20 cellular contexts compared by ENCODE assay signal in the genomic region with DNA sequence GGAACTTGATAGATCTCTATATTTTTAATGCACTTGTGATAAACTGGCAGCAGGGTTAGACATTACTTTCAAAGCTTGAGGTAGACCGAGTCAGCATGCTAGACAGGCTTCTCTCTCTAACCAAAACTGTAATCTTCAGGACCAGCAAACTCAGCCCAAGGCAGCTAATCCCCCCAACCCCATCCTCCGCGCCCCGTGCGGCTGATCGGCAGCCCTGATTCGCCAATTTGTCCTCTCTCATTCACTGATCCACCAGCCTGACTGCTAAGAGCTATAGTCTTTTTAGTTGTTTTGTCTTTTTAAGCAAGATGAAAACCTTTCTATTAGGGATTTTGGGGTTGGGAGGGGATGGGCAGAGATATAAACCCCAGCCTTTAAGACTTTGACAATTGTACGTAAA. TPM values are rescaled to one million over a fixed set of nuclear protein-coding genes. Genes with fewer than 3 reads are reported as not detected.
DNase-seq lines count a peak whose midpoint lies in the region; ATAC-seq, FAIRE-seq and TF ChIP-seq lines count a peak whose summit lies in the region.
"Had no signal": no experiment of that assay in that cellular context is flagged by ENCODE, and none has a peak within 500 bp of the region (broad histone marks: within the 10 kb centered on the region; RNA-seq: fewer than 3 reads in every experiment).

No MANE protein-coding gene starts in this region.

- H4K20me1 ChIP-seq in mammary epithelial cell (ENCODE audit: insufficient read depth, low read length): no peaks in the 10 kb centered on the region

- H3K4me1 ChIP-seq in mammary epithelial cell (ENCODE audit: insufficient read depth, low read length) (peaks cover 19% of the 10 kb centered on the region), neutrophil (ENCODE audit: control insufficient read depth in 1 of 2, insufficient read depth in 1 of 2, low read depth in 1 of 2, low read length in 1 of 2) (peaks cover 100% of the 10 kb centered on the region in 2 experiments), body of pancreas (no peaks in the 10 kb centered on the region)

- TF ChIP-seq POLR2A in body of pancreas (IDR thresholded peaks at IDR 0.05) (no peak), GM12891 (IDR thresholded peaks at IDR 0.05; ENCODE audit: low read depth, low read length) (no peak)

- H3K9me3 Mint-ChIP-seq in MCF 10A (ENCODE audit: unreplicated experiment): no peaks in the 10 kb centered on the region
- no peaks in the 10 kb centered on the region for H3K9me3 Mint-ChIP-seq in WTC11
- no peaks in the 10 kb centered on the region for H3K9me3 Mint-ChIP-seq in immature natural killer cell
- no peaks in the 10 kb centered on the region for H3K9me3 Mint-ChIP-seq in HFFc6

- H3K27me3 Mint-ChIP-seq in MCF 10A (ENCODE audit: insufficient read depth, unreplicated experiment) (no peaks in the 10 kb centered on the region), WTC11 (ENCODE audit: low read depth) (no peaks in the 10 kb centered on the region), immature natural killer cell (ENCODE audit: low read depth in 3 of 3) (peaks cover 0 to 2% (median 2%) of the 10 kb centered on the region in 3 donors), HFFc6 (ENCODE audit: insufficient read depth) (peaks cover 2% of the 10 kb centered on the region; the same call in 1 of the 2 replicates)
- H3K27me3 Mint-ChIP-seq: B cell had no signal

- H3K4me3 Mint-ChIP-seq in MCF 10A (ENCODE audit: unreplicated experiment): no peak overlapping the region
- H3K4me3 Mint-ChIP-seq in WTC11: no peak overlapping the region
- no peak overlapping the region for H3K4me3 Mint-ChIP-seq in immature natural killer cell
- no peak overlapping the region for H3K4me3 Mint-ChIP-seq in HFFc6
- H3K4me3 Mint-ChIP-seq: B cell had no signal

- DNase-seq in mammary epithelial cell (no peak), MCF 10A (ENCODE audit: unreplicated experiment) (no peak), WTC11 (ENCODE audit: low spot score) (no peak), immature natural killer cell (no peak), body of pancreas (no peak), HFFc6 (no peak), GM12891 (ENCODE audit: insufficient read length, low spot score) (no peak)
- DNase-seq: DMS153, DMS79, GF-D8, GM23248, IMR-90, KBM-7 had no signal

- H3K27me3 ChIP-seq in mammary epithelial cell (ENCODE audit: insufficient read depth, low read length) (no peaks in the 10 kb centered on the region), neutrophil (no peaks in the 10 kb centered on the region), body of pancreas (no peaks in the 10 kb centered on the region)
- H3K27me3 ChIP-seq: BLaER1 treated with 17β-estradiol and CSF1 and Interleukin-3, amounts not matched to agents 10 nM and 100 nM had no signal

- intact Hi-C loops in mammary epithelial cell (cut with micrococcal nuclease) (no loop called here), MCF 10A (cut with micrococcal nuclease) (no loop called here), body of pancreas (cut with DNase I) (no loop called here)

- TSS peak; percentile 1 for BruUV-seq in mammary epithelial cell (replicated peaks; lab: Mats Ljungman, UMichigan)
- BruUV-seq in MCF 10A (replicated peaks; lab: Mats Ljungman, UMichigan): no TSS peak

- TF ChIP-seq CTCF in mammary epithelial cell (conservative IDR thresholded peaks at IDR 0.05 in 1 of 2, IDR thresholded peaks at IDR 0.05 in 1 of 2; ENCODE audit: extremely low read depth in 1 of 2, insufficient read depth in 1 of 2, low read depth in 1 of 2, low read length in 2 of 2) (no peak), MCF 10A (IDR thresholded peaks at IDR 0.05; ENCODE audit: unreplicated experiment) (no peak), WTC11 (IDR thresholded peaks at IDR 0.05) (no peak), neutrophil (IDR thresholded peaks at IDR 0.05) (no peak), body of pancreas (IDR thresholded peaks at IDR 0.05) (no peak), HFFc6 (IDR thresholded peaks at IDR 0.05) (no peak)

- H3K27ac ChIP-seq in mammary epithelial cell (ENCODE audit: insufficient read depth, low read depth, low read length): no peak overlapping the region
- peak overlapping the region; percentile 99 for H3K27ac ChIP-seq in neutrophil
- H3K27ac ChIP-seq in body of pancreas: no peak overlapping the region
- H3K27ac ChIP-seq: GM23248 had no signal

- H3K9me3 ChIP-seq in mammary epithelial cell (replicated peaks; ENCODE audit: insufficient read depth, low read length) (no peaks in the 10 kb centered on the region), neutrophil (peaks cover 3% of the 10 kb centered on the region), body of pancreas (no peaks in the 10 kb centered on the region)
- H3K9me3 ChIP-seq: BLaER1 treated with 17β-estradiol and CSF1 and Interleukin-3, amounts not matched to agents 10 nM and 100 nM had no signal

- WGBS in mammary epithelial cell (ENCODE audit: low coverage, missing lambda C conversion rate): 97% methylated on average over 8 of the region's 8 CpGs
- WGBS in body of pancreas, 2 donors: 95 to 98% methylated on average over 8 of the region's 8 CpGs

- dilution Hi-C loops in mammary epithelial cell (cut with HindIII; ENCODE audit: low sequenced_read_pairs): loop anchor here (10.0 kb wide), 1 partner anchor 204 kb away; no protein-coding TSS in a partner anchor

- H3K27ac Mint-ChIP-seq in MCF 10A (ENCODE audit: low read depth, unreplicated experiment) (no peak overlapping the region), WTC11 (0 out of 2 replicates have a peak overlapping the region, but pooled peaks have one; percentile 27), immature natural killer cell (peak overlapping the region in 4 of 6 donors; percentile 3 to 58 (median 36)), HFFc6 (no peak overlapping the region)
- H3K27ac Mint-ChIP-seq: B cell had no signal

- H3K36me3 ChIP-seq in mammary epithelial cell (ENCODE audit: insufficient read depth, low read length): peaks cover 19% of the 10 kb centered on the region
- H3K36me3 ChIP-seq in neutrophil: peaks cover 92% of the 10 kb centered on the region
- peaks cover 0 to 16% of the 10 kb centered on the region in 2 donors for H3K36me3 ChIP-seq in body of pancreas (replicated peaks in 1 of 2; ENCODE audit: insufficient read depth in 1 of 2, low read depth in 2 of 2)

- H3K9ac ChIP-seq in mammary epithelial cell (ENCODE audit: insufficient read depth, low read length): no peak overlapping the region
- H3K9ac ChIP-seq: BLaER1 treated with 17β-estradiol and CSF1 and Interleukin-3, amounts not matched to agents 10 nM and 100 nM; GM23248 had no signal

- FAIRE-seq in GM12891 (lab: Jason Lieb, UNC): no peak
- FAIRE-seq: GM19239, H54, HTR-8/SVneo had no signal

- POLR2A ChIA-PET in MCF 10A (lab: Yijun Ruan, JAX): interaction anchor here (0.9 kb wide), 1 partner anchor 26 kb away, joined by 3 read pairs; a partner anchor contains a TSS
- POLR2A ChIA-PET in WTC11 (lab: Charles Lee): interaction anchor here (0.9 kb wide), 1 partner anchor 23 kb away, joined by 3 read pairs; no protein-coding TSS in a partner anchor

- no peak overlapping the region for H2AFZ ChIP-seq in mammary epithelial cell (ENCODE audit: low read depth, low read length)
- H2AFZ ChIP-seq: GM23248 had no signal

- no peak overlapping the region for H3K4me2 ChIP-seq in mammary epithelial cell (ENCODE audit: insufficient read depth, low read depth, low read length)

- no peaks in the 10 kb centered on the region for H3K79me2 ChIP-seq in mammary epithelial cell (ENCODE audit: insufficient read depth, low read length)

- ATAC-seq in WTC11: no peak
- ATAC-seq in body of pancreas: no peak
- ATAC-seq: HCT116 had no signal

- H3K36me3 Mint-ChIP-seq in MCF 10A (ENCODE audit: insufficient read depth, unreplicated experiment) (peaks cover 80% of the 10 kb centered on the region), WTC11 (peaks cover 2% of the 10 kb centered on the region; the same call in 1 of the 2 replicates), immature natural killer cell (peaks cover 35 to 64% (median 45%) of the 10 kb centered on the region in 3 donors), HFFc6 (ENCODE audit: low read depth) (peaks cover 50% of the 10 kb centered on the region)

- H3K4me1 Mint-ChIP-seq in MCF 10A (ENCODE audit: insufficient read depth, unreplicated experiment) (peaks cover 23% of the 10 kb centered on the region), WTC11 (peaks cover 17% of the 10 kb centered on the region), immature natural killer cell (peaks cover 16 to 27% of the 10 kb centered on the region in 2 donors), HFFc6 (ENCODE audit: low read depth) (peaks cover 22% of the 10 kb centered on the region)
- H3K4me1 Mint-ChIP-seq: B cell had no signal

- H3K4me3 ChIP-seq in mammary epithelial cell (replicated peaks in 1 of 3; ENCODE audit: insufficient read depth in 1 of 3, low read depth in 2 of 3, low read length in 3 of 3) (no peak overlapping the region), neutrophil (ENCODE audit: low read depth in 1 of 2, low read length in 1 of 2) (peak overlapping the region in 1 of 2 experiments; percentile 13), body of pancreas (no peak overlapping the region)
- H3K4me3 ChIP-seq: BLaER1 treated with 17β-estradiol and CSF1 and Interleukin-3, amounts not matched to agents 10 nM and 100 nM; GM23248 had no signal

- CTCF ChIA-PET in mammary epithelial cell (lab: Charles Lee; ENCODE audit: low non-redundant PET): no interaction called here
- CTCF ChIA-PET in MCF 10A (lab: Yijun Ruan, JAX): no interaction called here
- CTCF ChIA-PET in WTC11 (lab: Charles Lee): interaction anchor here (1.1 to 1.6 kb wide), 2 partner anchors 30 to 216 kb away, joined by 3 to 4 read pairs; no protein-coding TSS in a partner anchor

- in situ Hi-C loops in mammary epithelial cell (cut with MboI; ENCODE audit: low sequenced_read_pairs in 2 of 2): no loop called here

RNA-seq across cellular contexts. Expression of a gene that starts 20.7 kb away (rescaled TPM):
- total RNA-seq in mammary epithelial cell (under 1 TPM in 1 of 2 donors, not detected in 1; 0.17 TPM), MCF 10A (2022) (0.20 and 0.23 TPM in 2 replicates), WTC11 (2021) (0.73 to 1.3 TPM (median 1.1 TPM) in 3 replicates), body of pancreas (under 1 TPM in 1 of 2 donors, not detected in 1; 0.33 TPM)
- polyA plus RNA-seq in mammary epithelial cell (0.05 TPM), immature natural killer cell (1 to 10 TPM in 1 of 3 donors, under 1 TPM in 2; 0.09 to 1.8 (median 0.29) TPM)
- not detected for polyA minus RNA-seq in mammary epithelial cell
- total RNA-seq in HFFc6 (2021; fragmentation: NEBNext Ultra II Directional; extraction: Animal tissue kit (Norgen Biotek cat#: 25700)): under 1 TPM in 2 of 6 experiments, not detected in 4; 0.07 to 0.15 TPM
- 0.46 TPM for polyA plus RNA-seq in GM12891 (2012; ENCODE audit: low read depth, missing spikeins)

RNA-seq across cellular contexts. Expression of a gene that starts 25.8 kb away (rescaled TPM):
- total RNA-seq in mammary epithelial cell (10 to 100 TPM in 1 of 2 donors, 1 to 10 TPM in 1; 8.7 to 21.1 TPM), MCF 10A (2022) (63.6 and 71.8 TPM in 2 replicates), WTC11 (2021) (1.5 to 2.3 TPM (median 1.6 TPM) in 3 replicates), body of pancreas (1 to 10 TPM; 3.6 to 4.6 TPM)
- polyA plus RNA-seq in mammary epithelial cell (5.5 TPM), immature natural killer cell (10 to 100 TPM; 10.6 to 22.9 (median 18.6) TPM)
- polyA minus RNA-seq in mammary epithelial cell: 6.8 TPM
- 1 to 10 TPM; 4.1 to 9.1 (median 6.9) TPM for total RNA-seq in HFFc6 (2021; fragmentation: NEBNext Ultra II Directional; extraction: Animal tissue kit (Norgen Biotek cat#: 25700))
- 4.5 TPM for polyA plus RNA-seq in GM12891 (2012; ENCODE audit: low read depth, missing spikeins)

RNA-seq across cellular contexts. Expression of a gene that starts 46.9 kb away (rescaled TPM):
- total RNA-seq in mammary epithelial cell (10 to 100 TPM; 25.3 to 51.2 TPM), MCF 10A (2022) (68.9 and 81.0 TPM in 2 replicates), WTC11 (2021) (38.4 to 45.9 TPM (median 39.9 TPM) in 3 replicates), body of pancreas (10 to 100 TPM; 28.0 to 34.0 TPM)
- polyA plus RNA-seq in mammary epithelial cell (29.8 TPM), immature natural killer cell (10 to 100 TPM; 65.4 to 79.7 (median 78.8) TPM)
- 3.8 TPM for polyA minus RNA-seq in mammary epithelial cell
- 10 to 100 TPM; 46.4 to 62.0 (median 55.7) TPM for total RNA-seq in HFFc6 (2021; fragmentation: NEBNext Ultra II Directional; extraction: Animal tissue kit (Norgen Biotek cat#: 25700))
- polyA plus RNA-seq in GM12891 (2012; ENCODE audit: low read depth, missing spikeins): 29.7 TPM

Comparison
In these comparisons a context has a peak if more than half of its experiments do, and no peak if none do; other contexts are left out.
1. H3K27ac Mint-ChIP-seq: peak in WTC11 (single experiment) and immature natural killer cell (4 of 6); none in MCF 10A (single experiment) and HFFc6 (single experiment).